1 cellular context compared by ENCODE assay signal in the genomic region with DNA sequence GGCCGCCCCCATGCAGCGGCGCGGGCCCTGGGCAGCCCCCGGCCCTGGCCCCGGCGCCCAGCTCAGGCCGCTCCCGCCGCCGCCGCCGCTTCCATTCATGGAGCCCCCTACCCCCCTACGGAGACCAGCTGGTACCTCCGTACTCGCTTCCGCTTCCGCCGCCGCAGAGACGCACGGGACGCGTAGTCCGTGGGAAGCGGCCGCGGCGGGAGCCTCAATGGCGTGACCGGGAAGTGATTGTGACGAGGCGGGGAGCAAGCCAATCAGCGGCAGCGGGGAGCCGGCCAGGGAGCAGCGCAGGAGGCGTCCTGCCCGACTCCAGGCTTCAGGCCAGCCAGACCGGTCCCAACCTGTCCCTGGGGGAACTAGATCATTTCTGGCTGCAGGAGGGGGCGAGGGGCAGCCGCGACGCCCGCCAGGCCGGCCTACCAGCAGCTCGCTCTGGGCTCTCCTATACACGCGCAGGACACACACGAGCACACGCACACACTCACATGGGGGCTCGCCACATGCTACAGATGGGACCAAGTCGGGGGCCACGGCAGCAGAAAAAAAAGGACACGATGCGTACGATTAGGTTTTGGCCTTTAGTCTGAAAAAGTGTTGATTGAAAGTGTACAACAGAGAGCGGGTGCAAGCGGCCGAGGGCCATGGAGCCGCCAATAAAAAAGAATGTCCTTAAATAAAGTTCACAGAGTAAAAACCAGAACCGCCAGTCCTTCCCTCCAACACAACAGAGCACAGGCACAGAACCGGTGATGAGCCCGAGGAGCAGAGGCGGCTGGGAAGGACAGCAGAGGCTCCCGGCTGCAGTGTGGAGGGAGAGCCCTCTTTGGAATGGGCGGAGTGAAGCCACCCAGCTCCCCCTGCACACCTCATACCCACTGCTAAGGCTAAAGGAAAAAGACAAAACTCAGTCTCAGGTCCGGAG.
TF ChIP-seq lines count a peak whose summit lies in the region.

A gene with protein sequence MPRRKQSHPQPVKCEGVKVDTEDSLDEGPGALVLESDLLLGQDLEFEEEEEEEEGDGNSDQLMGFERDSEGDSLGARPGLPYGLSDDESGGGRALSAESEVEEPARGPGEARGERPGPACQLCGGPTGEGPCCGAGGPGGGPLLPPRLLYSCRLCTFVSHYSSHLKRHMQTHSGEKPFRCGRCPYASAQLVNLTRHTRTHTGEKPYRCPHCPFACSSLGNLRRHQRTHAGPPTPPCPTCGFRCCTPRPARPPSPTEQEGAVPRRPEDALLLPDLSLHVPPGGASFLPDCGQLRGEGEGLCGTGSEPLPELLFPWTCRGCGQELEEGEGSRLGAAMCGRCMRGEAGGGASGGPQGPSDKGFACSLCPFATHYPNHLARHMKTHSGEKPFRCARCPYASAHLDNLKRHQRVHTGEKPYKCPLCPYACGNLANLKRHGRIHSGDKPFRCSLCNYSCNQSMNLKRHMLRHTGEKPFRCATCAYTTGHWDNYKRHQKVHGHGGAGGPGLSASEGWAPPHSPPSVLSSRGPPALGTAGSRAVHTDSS (minus strand): TSS at position 109 of the 931 bp plus-strand sequence. CDS start 208 bp downstream, outside the sequence.

TF ChIP-seq in K562, 482 proteins besides CTCF, POLR2A, EP300 and RAD21 (continued from another document and continues in another):
- TF ChIP-seq MYC (IDR thresholded peaks at IDR 0.05; ENCODE audit: low read depth, low read length) (peak; percentile 61), MYC (CRISPR knock-in tag; IDR thresholded peaks at IDR 0.05; ENCODE audit: borderline replicate concordance, low read depth) (peak; percentile 75; the same call in 1 of the 2 replicates), NFIX (CRISPR knock-in tag; IDR thresholded peaks at IDR 0.05; ENCODE audit: low read depth) (no peak), CHD2 (IDR thresholded peaks at IDR 0.05; ENCODE audit: low read depth, low read length) (no peak; the same call in 1 of the 2 replicates), SRSF7 (optimal IDR thresholded peaks at IDR 0.05; ENCODE audit: low read depth, low read length) (no peak), ZNF561 (CRISPR knock-in tag; conservative IDR thresholded peaks at IDR 0.05) (no peak), SPI1 (IDR thresholded peaks at IDR 0.05; ENCODE audit: borderline replicate concordance, low read depth, low read length) (0 out of 2 replicates have a peak, but pooled peaks have one; percentile 33), ZNF311 (CRISPR knock-in tag; IDR thresholded peaks at IDR 0.05) (no peak), ZKSCAN1 (IDR thresholded peaks at IDR 0.05; ENCODE audit: low read depth, low read length) (no peak), BHLHE40 (IDR thresholded peaks at IDR 0.05; ENCODE audit: low read length) (peak; percentile 83), ZNF778 (CRISPR knock-in tag; IDR thresholded peaks at IDR 0.05) (no peak), ZEB2 (IDR thresholded peaks at IDR 0.05) (no peak), FOXP1 (CRISPR knock-in tag; IDR thresholded peaks at IDR 0.05) (no peak), SIX5 (IDR thresholded peaks at IDR 0.05; ENCODE audit: borderline replicate concordance in 1 of 2, insufficient read depth in 1 of 2, low read depth in 1 of 2, low read length in 2 of 2) (peak; percentile 53 to 85; a peak in 3 of 4 replicates), RBM25 (IDR thresholded peaks at IDR 0.05; ENCODE audit: low read depth, low read length, severe bottlenecking) (peak; percentile 80), HMGN3 (IDR thresholded peaks at IDR 0.05; ENCODE audit: borderline replicate concordance, extremely low read depth, insufficient read length, low read depth, low read length) (peak; percentile 53), EP400 (IDR thresholded peaks at IDR 0.05) (peak; percentile 89), CCNT2 (IDR thresholded peaks at IDR 0.05; ENCODE audit: borderline replicate concordance, extremely low read depth, insufficient read length, low read depth, low read length) (peak; percentile 77), THRAP3 (IDR thresholded peaks at IDR 0.05; ENCODE audit: borderline replicate concordance) (no peak), XRCC3 (IDR thresholded peaks at IDR 0.05) (no peak), POLR2AphosphoS5 (IDR thresholded peaks at IDR 0.05; ENCODE audit: control insufficient read depth, insufficient read depth, low read depth, low read length) (peak; percentile 85), ZNF584 (CRISPR knock-in tag; IDR thresholded peaks at IDR 0.05; ENCODE audit: low read depth) (peak; percentile 85; the same call in 1 of the 2 replicates), ZBTB8A (IDR thresholded peaks at IDR 0.05; ENCODE audit: partially characterized antibody) (no peak), ZBTB1 (CRISPR knock-in tag; IDR thresholded peaks at IDR 0.05; ENCODE audit: borderline replicate concordance, low read depth) (0 out of 2 replicates have a peak, but pooled peaks have one; percentile 47), FIP1L1 (IDR thresholded peaks at IDR 0.05; ENCODE audit: low read depth, low read length, poor library complexity, severe bottlenecking) (peak; percentile 91), GATAD2B (IDR thresholded peaks at IDR 0.05; ENCODE audit: borderline replicate concordance) (no peak; the same call in 1 of the 2 replicates), MECOM (CRISPR knock-in tag; IDR thresholded peaks at IDR 0.05) (no peak), CBX2 (IDR thresholded peaks at IDR 0.05; ENCODE audit: insufficient read depth, low read length, poor library complexity, severe bottlenecking) (no peak), TCF3 (CRISPR knock-in tag; IDR thresholded peaks at IDR 0.05) (no peak), MTA1 (IDR thresholded peaks at IDR 0.05; ENCODE audit: borderline replicate concordance) (no peak), CREM (IDR thresholded peaks at IDR 0.05; ENCODE audit: low read depth) (peak; percentile 95), RBBP5 (IDR thresholded peaks at IDR 0.05; ENCODE audit: borderline replicate concordance, insufficient read depth, low read length, poor library complexity, severe bottlenecking) (peak; percentile 51), U2AF1 (optimal IDR thresholded peaks at IDR 0.05; ENCODE audit: low read depth, low read length) (no peak), KDM5B (IDR thresholded peaks at IDR 0.05; ENCODE audit: insufficient replicate concordance, low read depth, low read length) (no peak), SMARCB1 (IDR thresholded peaks at IDR 0.05; ENCODE audit: insufficient read length, low read depth) (no peak), TBP (optimal IDR thresholded peaks at IDR 0.05; ENCODE audit: low read depth, low read length) (peak; percentile 73), ARNT (IDR thresholded peaks at IDR 0.05) (0 out of 4 replicates have a peak, but pooled peaks of 1 of the 2 experiments have one; percentile 38), TBL1XR1 (IDR thresholded peaks at IDR 0.05; ENCODE audit: low read length in 2 of 2) (no peak), LCOR (CRISPR knock-in tag; IDR thresholded peaks at IDR 0.05) (no peak), DPF2 (IDR thresholded peaks at IDR 0.05) (peak; percentile 58), ZNF23 (CRISPR knock-in tag; IDR thresholded peaks at IDR 0.05) (no peak), MAZ (CRISPR knock-in tag; conservative IDR thresholded peaks at IDR 0.05 in 1 of 2, IDR thresholded peaks at IDR 0.05 in 1 of 2) (peak in 1 of 2 experiments; percentile 81; a peak in 2 of 4 replicates), ZNF175 (CRISPR knock-in tag; IDR thresholded peaks at IDR 0.05; ENCODE audit: low read depth) (peak; percentile 58; the same call in 1 of the 2 replicates), NBN (IDR thresholded peaks at IDR 0.05; ENCODE audit: low read depth) (0 out of 2 replicates have a peak, but pooled peaks have one; percentile 35), TAF7 (tag; IDR thresholded peaks at IDR 0.05) (no peak)
- TF ChIP-seq, protein P1, sequence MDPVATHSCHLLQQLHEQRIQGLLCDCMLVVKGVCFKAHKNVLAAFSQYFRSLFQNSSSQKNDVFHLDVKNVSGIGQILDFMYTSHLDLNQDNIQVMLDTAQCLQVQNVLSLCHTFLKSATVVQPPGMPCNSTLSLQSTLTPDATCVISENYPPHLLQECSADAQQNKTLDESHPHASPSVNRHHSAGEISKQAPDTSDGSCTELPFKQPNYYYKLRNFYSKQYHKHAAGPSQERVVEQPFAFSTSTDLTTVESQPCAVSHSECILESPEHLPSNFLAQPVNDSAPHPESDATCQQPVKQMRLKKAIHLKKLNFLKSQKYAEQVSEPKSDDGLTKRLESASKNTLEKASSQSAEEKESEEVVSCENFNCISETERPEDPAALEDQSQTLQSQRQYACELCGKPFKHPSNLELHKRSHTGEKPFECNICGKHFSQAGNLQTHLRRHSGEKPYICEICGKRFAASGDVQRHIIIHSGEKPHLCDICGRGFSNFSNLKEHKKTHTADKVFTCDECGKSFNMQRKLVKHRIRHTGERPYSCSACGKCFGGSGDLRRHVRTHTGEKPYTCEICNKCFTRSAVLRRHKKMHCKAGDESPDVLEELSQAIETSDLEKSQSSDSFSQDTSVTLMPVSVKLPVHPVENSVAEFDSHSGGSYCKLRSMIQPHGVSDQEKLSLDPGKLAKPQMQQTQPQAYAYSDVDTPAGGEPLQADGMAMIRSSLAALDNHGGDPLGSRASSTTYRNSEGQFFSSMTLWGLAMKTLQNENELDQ (CRISPR knock-in tag; IDR thresholded peaks at IDR 0.05; ENCODE audit: borderline replicate concordance): no peak
- TF ChIP-seq, protein P2, sequence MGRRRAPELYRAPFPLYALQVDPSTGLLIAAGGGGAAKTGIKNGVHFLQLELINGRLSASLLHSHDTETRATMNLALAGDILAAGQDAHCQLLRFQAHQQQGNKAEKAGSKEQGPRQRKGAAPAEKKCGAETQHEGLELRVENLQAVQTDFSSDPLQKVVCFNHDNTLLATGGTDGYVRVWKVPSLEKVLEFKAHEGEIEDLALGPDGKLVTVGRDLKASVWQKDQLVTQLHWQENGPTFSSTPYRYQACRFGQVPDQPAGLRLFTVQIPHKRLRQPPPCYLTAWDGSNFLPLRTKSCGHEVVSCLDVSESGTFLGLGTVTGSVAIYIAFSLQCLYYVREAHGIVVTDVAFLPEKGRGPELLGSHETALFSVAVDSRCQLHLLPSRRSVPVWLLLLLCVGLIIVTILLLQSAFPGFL (CRISPR knock-in tag; IDR thresholded peaks at IDR 0.05): 0 out of 2 replicates have a peak, but pooled peaks have one; percentile 25
- TF ChIP-seq, protein P3, sequence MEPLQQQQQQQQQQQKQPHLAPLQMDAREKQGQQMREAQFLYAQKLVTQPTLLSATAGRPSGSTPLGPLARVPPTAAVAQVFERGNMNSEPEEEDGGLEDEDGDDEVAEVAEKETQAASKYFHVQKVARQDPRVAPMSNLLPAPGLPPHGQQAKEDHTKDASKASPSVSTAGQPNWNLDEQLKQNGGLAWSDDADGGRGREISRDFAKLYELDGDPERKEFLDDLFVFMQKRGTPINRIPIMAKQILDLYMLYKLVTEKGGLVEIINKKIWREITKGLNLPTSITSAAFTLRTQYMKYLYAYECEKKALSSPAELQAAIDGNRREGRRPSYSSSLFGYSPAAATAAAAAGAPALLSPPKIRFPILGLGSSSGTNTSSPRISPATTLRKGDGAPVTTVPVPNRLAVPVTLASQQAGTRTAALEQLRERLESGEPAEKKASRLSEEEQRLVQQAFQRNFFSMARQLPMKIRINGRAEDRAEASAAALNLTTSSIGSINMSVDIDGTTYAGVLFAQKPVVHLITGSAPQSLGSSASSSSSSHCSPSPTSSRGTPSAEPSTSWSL (CRISPR knock-in tag; IDR thresholded peaks at IDR 0.05; ENCODE audit: borderline replicate concordance): no peak
- TF ChIP-seq, protein P4, sequence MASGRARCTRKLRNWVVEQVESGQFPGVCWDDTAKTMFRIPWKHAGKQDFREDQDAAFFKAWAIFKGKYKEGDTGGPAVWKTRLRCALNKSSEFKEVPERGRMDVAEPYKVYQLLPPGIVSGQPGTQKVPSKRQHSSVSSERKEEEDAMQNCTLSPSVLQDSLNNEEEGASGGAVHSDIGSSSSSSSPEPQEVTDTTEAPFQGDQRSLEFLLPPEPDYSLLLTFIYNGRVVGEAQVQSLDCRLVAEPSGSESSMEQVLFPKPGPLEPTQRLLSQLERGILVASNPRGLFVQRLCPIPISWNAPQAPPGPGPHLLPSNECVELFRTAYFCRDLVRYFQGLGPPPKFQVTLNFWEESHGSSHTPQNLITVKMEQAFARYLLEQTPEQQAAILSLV (tag; IDR thresholded peaks at IDR 0.05): no peak
- TF ChIP-seq, protein P5, sequence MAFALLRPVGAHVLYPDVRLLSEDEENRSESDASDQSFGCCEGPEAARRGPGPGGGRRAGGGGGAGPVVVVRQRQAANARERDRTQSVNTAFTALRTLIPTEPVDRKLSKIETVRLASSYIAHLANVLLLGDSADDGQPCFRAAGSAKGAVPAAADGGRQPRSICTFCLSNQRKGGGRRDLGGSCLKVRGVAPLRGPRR (CRISPR knock-in tag; IDR thresholded peaks at IDR 0.05): peak; percentile 43; the same call in 1 of the 2 replicates
- TF ChIP-seq, protein P6, sequence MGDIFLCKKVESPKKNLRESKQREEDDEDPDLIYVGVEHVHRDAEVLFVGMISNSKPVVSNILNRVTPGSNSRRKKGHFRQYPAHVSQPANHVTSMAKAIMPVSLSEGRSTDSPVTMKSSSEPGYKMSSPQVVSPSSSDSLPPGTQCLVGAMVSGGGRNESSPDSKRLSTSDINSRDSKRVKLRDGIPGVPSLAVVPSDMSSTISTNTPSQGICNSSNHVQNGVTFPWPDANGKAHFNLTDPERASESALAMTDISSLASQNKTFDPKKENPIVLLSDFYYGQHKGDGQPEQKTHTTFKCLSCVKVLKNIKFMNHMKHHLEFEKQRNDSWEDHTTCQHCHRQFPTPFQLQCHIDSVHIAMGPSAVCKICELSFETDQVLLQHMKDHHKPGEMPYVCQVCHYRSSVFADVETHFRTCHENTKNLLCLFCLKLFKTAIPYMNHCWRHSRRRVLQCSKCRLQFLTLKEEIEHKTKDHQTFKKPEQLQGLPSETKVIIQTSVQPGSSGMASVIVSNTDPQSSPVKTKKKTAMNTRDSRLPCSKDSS (IDR thresholded peaks at IDR 0.05; ENCODE audit: low read depth, partially characterized antibody): no peak
- TF ChIP-seq, protein P7, sequence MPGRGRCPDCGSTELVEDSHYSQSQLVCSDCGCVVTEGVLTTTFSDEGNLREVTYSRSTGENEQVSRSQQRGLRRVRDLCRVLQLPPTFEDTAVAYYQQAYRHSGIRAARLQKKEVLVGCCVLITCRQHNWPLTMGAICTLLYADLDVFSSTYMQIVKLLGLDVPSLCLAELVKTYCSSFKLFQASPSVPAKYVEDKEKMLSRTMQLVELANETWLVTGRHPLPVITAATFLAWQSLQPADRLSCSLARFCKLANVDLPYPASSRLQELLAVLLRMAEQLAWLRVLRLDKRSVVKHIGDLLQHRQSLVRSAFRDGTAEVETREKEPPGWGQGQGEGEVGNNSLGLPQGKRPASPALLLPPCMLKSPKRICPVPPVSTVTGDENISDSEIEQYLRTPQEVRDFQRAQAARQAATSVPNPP (IDR thresholded peaks at IDR 0.05; ENCODE audit: borderline replicate concordance, insufficient read depth, insufficient read length): no peak
- TF ChIP-seq, protein P8, sequence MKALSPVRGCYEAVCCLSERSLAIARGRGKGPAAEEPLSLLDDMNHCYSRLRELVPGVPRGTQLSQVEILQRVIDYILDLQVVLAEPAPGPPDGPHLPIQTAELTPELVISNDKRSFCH (CRISPR knock-in tag; IDR thresholded peaks at IDR 0.05): no peak
- TF ChIP-seq, protein P8 (tag; IDR thresholded peaks at IDR 0.05): peak; percentile 58; the same call in 1 of the 2 replicates
